Comparison of ENCODE assay signal across 8 cellular contexts in genomic region chr20:36572701-36573102, GRCh38. TPM values are rescaled to one million over a fixed set of nuclear protein-coding genes. Genes with fewer than 3 reads are reported as not detected.
A peak's percentile ranks its signal among the peaks of the same experiment; 100 is the strongest.
DNase-seq lines count a peak whose midpoint lies in the region; ATAC-seq and TF ChIP-seq lines count a peak whose summit lies in the region.

No MANE protein-coding gene starts in this region.

- no peak for TF ChIP-seq POLR2A in right lobe of liver (IDR thresholded peaks at IDR 0.05)

- WGBS in right lobe of liver (ENCODE audit: insufficient coverage, low coverage, low lambda C conversion rate, missing lambda C conversion rate) = 5% methylated on average over 14 of the region's 20 CpGs

- ATAC-seq in HG03025 (IDR thresholded peaks at IDR 0.05; ENCODE audit: low FRiP score, unreplicated experiment) (peak; percentile 9), right lobe of liver (peak; percentile 46 to 55 (median 50)), GM18511 (IDR thresholded peaks at IDR 0.05; ENCODE audit: unreplicated experiment) (no peak)

- H3K36me3 ChIP-seq in brain microvascular endothelial cell (replicated peaks) (no peaks in the 10 kb centered on the region), right lobe of liver (no peaks in the 10 kb centered on the region)

- H3K9me3 ChIP-seq in right lobe of liver = no peaks in the 10 kb centered on the region

- DNase-seq in GM10266 (ENCODE audit: extremely low spot score) (peak; percentile 49), T-helper 9 cell (peak; percentile 52), brain microvascular endothelial cell (peak; percentile 28), right lobe of liver (peak in 1 of 3 donors; percentile 36), head of caudate nucleus (no peak)
- DNase-seq in stimulated activated CD8-positive, alpha-beta memory T cell treated with anti-CD3 and anti-CD28 coated beads, Interleukin-12 subunit alpha, Interleukin-12 subunit beta, amount 100 ng/mL, for 24 hours (ENCODE audit: extremely low read depth) = peak; percentile 44

- H3K27me3 ChIP-seq in brain microvascular endothelial cell (replicated peaks) = no peaks in the 10 kb centered on the region
- no peaks in the 10 kb centered on the region for H3K27me3 ChIP-seq in right lobe of liver

- H3K27ac ChIP-seq in brain microvascular endothelial cell (peak overlapping the region; percentile 57), right lobe of liver (peak overlapping the region; percentile 75 to 92 (median 90))

- H3K4me3 ChIP-seq in brain microvascular endothelial cell (ENCODE audit: low read depth, low read length) (peak overlapping the region; percentile 76), right lobe of liver (peak overlapping the region; percentile 69 to 80 (median 78))

- TF ChIP-seq CTCF in GM10266 (IDR thresholded peaks at IDR 0.05; ENCODE audit: control insufficient read depth, insufficient read depth, low read depth, missing control alignments) = no peak
- TF ChIP-seq CTCF in brain microvascular endothelial cell (IDR thresholded peaks at IDR 0.05; ENCODE audit: low read depth, low read length, missing control alignments) = no peak
- TF ChIP-seq CTCF in right lobe of liver (IDR thresholded peaks at IDR 0.05) = no peak

- in situ Hi-C loops in brain microvascular endothelial cell (cut with HindIII; ENCODE audit: low pct_ligation_motif_present, low sequenced_read_pairs) = no loop called here

- intact Hi-C loops in right lobe of liver (cut with DNase I) (no loop called here), head of caudate nucleus (cut with DNase I) (no loop called here)

- peaks cover 0 to 19% (median 4%) of the 10 kb centered on the region in 4 donors for H3K4me1 ChIP-seq in right lobe of liver

RNA-seq across cellular contexts. Expression of gene TGIF2, which starts 0.7 kb away (rescaled TPM):
- 1 to 10 TPM; 3.2 to 7.8 (median 5.9) TPM for total RNA-seq in right lobe of liver

RNA-seq across cellular contexts. Expression of gene MYL9, which starts 31.4 kb away (rescaled TPM):
- 10 to 100 TPM in 4 of 6 experiments, 1 to 10 TPM in 2; 7.7 to 44.2 (median 18.1) TPM for total RNA-seq in right lobe of liver

RNA-seq across cellular contexts. Expression of gene RAB5IF, which starts 32.9 kb away (rescaled TPM):
- total RNA-seq in right lobe of liver = 100 to 1,000 TPM in 5 of 6 experiments, 10 to 100 TPM in 1; 78.1 to 232 (median 125) TPM

Comparison
In these comparisons a context has a peak if more than half of its experiments do, and no peak if none do; other contexts are left out.
1. DNase-seq: peak in GM10266 (single experiment), T-helper 9 cell (single experiment), brain microvascular endothelial cell (single experiment) and stimulated activated CD8-positive, alpha-beta memory T cell treated with anti-CD3 and anti-CD28 coated beads, Interleukin-12 subunit alpha, Interleukin-12 subunit beta, amount 100 ng/mL, for 24 hours (single experiment); none in head of caudate nucleus (0 of 42).